Comparison of ENCODE assay signal across 1 cellular context in genomic region chr1:147822292-147822691, GRCh38.
TF ChIP-seq lines count a peak whose summit lies in the region.

No MANE protein-coding gene starts in this region.

TF ChIP-seq in SK-N-SH, 30 proteins besides CTCF, POLR2A, EP300 and RAD21 (continued from another document):
- TF ChIP-seq USF1 (IDR thresholded peaks at IDR 0.05; ENCODE audit: borderline replicate concordance, low read depth) (no peak), FOXJ3 (CRISPR knock-in tag; IDR thresholded peaks at IDR 0.05) (no peak), FOSL2 (IDR thresholded peaks at IDR 0.05; ENCODE audit: borderline replicate concordance, low read depth) (no peak), POLR2AphosphoS5 (IDR thresholded peaks at IDR 0.05; ENCODE audit: low read depth, low read length) (no peak), RFX5 (IDR thresholded peaks at IDR 0.05; ENCODE audit: low read length) (no peak), TEAD4 (IDR thresholded peaks at IDR 0.05; ENCODE audit: borderline replicate concordance, insufficient read depth) (no peak), CHD2 (IDR thresholded peaks at IDR 0.05; ENCODE audit: low read length, partially characterized antibody) (no peak), YY1 (IDR thresholded peaks at IDR 0.05; ENCODE audit: low read depth) (no peak)
